Comparison of ENCODE assay signal across 8 cellular contexts in genomic region chr2:157874997-157875719, GRCh38. TPM values are rescaled to one million over a fixed set of nuclear protein-coding genes. Genes with fewer than 3 reads are reported as not detected.
DNase-seq lines count a peak whose midpoint lies in the region; ATAC-seq, FAIRE-seq and TF ChIP-seq lines count a peak whose summit lies in the region.

No MANE protein-coding gene starts in this region.

- DNase-seq in A549 (ENCODE audit: low read depth in 1 of 2, low spot score in 1 of 2) (peak in 1 of 2 experiments; percentile 14), SJSA1 (ENCODE audit: low read depth in 1 of 2, low spot score in 2 of 2) (peak; percentile 46 to 59)
- no peak for DNase-seq in central memory CD8-positive, alpha-beta T cell (ENCODE audit: low spot score in 2 of 2)

- peaks cover 5% of the 10 kb centered on the region for H3K36me3 Mint-ChIP-seq in central memory CD8-positive, alpha-beta T cell (ENCODE audit: insufficient read depth)
- no peaks in the 10 kb centered on the region for H3K36me3 Mint-ChIP-seq in stimulated activated memory B cell treated with anti-CD40 and anti-IgM and Interleukin-4, amounts not matched to agents 10 μg/mL and 1 μg/mL and 100 μg/mL, for 72 hours

- peak overlapping the region; percentile 98 for H3K4me3 ChIP-seq in A549
- peak overlapping the region; percentile 33 for H3K4me3 ChIP-seq in GM12875 (ENCODE audit: low read depth, low read length)
- H3K4me3 ChIP-seq in SJSA1, result peak overlapping the region; percentile 62

- CTCF ChIA-PET in A549 (lab: Yijun Ruan, JAX), result interaction anchor here (1.0 to 2.4 kb wide), 5 partner anchors 20 to 98 kb away, joined by 4 to 20 read pairs (median 10); no protein-coding TSS in a partner anchor

- TF ChIP-seq EP300 in A549 (IDR thresholded peaks at IDR 0.05), result no peak

- no peak for TF ChIP-seq RAD21 in A549 (conservative IDR thresholded peaks at IDR 0.05 in 1 of 2, IDR thresholded peaks at IDR 0.05 in 1 of 2)

- H3K4me1 ChIP-seq in A549, result peaks cover 25% of the 10 kb centered on the region
- peaks cover 33% of the 10 kb centered on the region for H3K4me1 ChIP-seq in SJSA1 (replicated peaks)

- 8% methylated on average over 16 of the region's 25 CpGs for WGBS in A549 (ENCODE audit: missing lambda C conversion rate)

- H3K4me2 ChIP-seq in A549, result peak overlapping the region; percentile 99

- peaks cover 47% of the 10 kb centered on the region for H3K4me1 Mint-ChIP-seq in central memory CD8-positive, alpha-beta T cell
- peaks cover 37% of the 10 kb centered on the region for H3K4me1 Mint-ChIP-seq in stimulated activated memory B cell treated with anti-CD40 and anti-IgM and Interleukin-4, amounts not matched to agents 10 μg/mL and 1 μg/mL and 100 μg/mL, for 72 hours

- no peaks in the 10 kb centered on the region for H3K9me3 ChIP-seq in A549
- no peaks in the 10 kb centered on the region for H3K9me3 ChIP-seq in SJSA1 (replicated peaks)

- peak overlapping the region; percentile 74 for H3K27ac Mint-ChIP-seq in central memory CD8-positive, alpha-beta T cell (ENCODE audit: low read depth)
- peak overlapping the region; percentile 78 for H3K27ac Mint-ChIP-seq in stimulated activated memory B cell treated with anti-CD40 and anti-IgM and Interleukin-4, amounts not matched to agents 10 μg/mL and 1 μg/mL and 100 μg/mL, for 72 hours

- FAIRE-seq in A549 (lab: Jason Lieb, UNC), result no peak

- TF ChIP-seq POLR2A in A549 (IDR thresholded peaks at IDR 0.05; ENCODE audit: low read length), result no peak

- POLR2A ChIA-PET in A549 (lab: Yijun Ruan, JAX), result interaction anchor here (0.6 to 1.6 kb wide), 7 partner anchors 20 to 598 kb away, joined by 3 to 7 read pairs (median 4); no protein-coding TSS in a partner anchor

- no peaks in the 10 kb centered on the region for H3K36me3 ChIP-seq in SJSA1

- H3K27ac ChIP-seq in A549, result peak overlapping the region; percentile 97 to 98
- H3K27ac ChIP-seq in SJSA1, result no peak overlapping the region; the same call in 1 of the 2 replicates
- peak overlapping the region; percentile 83 for H3K27ac ChIP-seq in layer of hippocampus (ENCODE audit: low read depth, low read length)

- no peaks in the 10 kb centered on the region for H3K27me3 ChIP-seq in SJSA1 (replicated peaks)
- H3K27me3 ChIP-seq in layer of hippocampus (ENCODE audit: control insufficient read depth, insufficient read depth, low read length), result no peaks in the 10 kb centered on the region

- TF ChIP-seq CTCF in A549 (IDR thresholded peaks at IDR 0.05) (no peak), GM12875 (IDR thresholded peaks at IDR 0.05; ENCODE audit: borderline replicate concordance, insufficient read depth, low read depth, low read length) (no peak)

- H3K27me3 Mint-ChIP-seq in central memory CD8-positive, alpha-beta T cell, result no peaks in the 10 kb centered on the region
- no peaks in the 10 kb centered on the region for H3K27me3 Mint-ChIP-seq in stimulated activated memory B cell treated with anti-CD40 and anti-IgM and Interleukin-4, amounts not matched to agents 10 μg/mL and 1 μg/mL and 100 μg/mL, for 72 hours

- ATAC-seq in A549, result peak in 1 of 2 experiments; percentile 8; a peak in 3 of 6 replicates
- no peak for ATAC-seq in central memory CD8-positive, alpha-beta T cell (replicated peaks; ENCODE audit: extremely low read depth, poor library complexity, severe bottlenecking)
- ATAC-seq in stimulated activated memory B cell treated with anti-CD40 and anti-IgM and Interleukin-4, amounts not matched to agents 10 μg/mL and 1 μg/mL and 100 μg/mL, for 72 hours, result no peak
- no peak for ATAC-seq in GM18867 (IDR thresholded peaks at IDR 0.05; ENCODE audit: unreplicated experiment)
- no peak for ATAC-seq in HG02798 (IDR thresholded peaks at IDR 0.05; ENCODE audit: poor library complexity, unreplicated experiment)

- no peaks in the 10 kb centered on the region for H3K9me3 Mint-ChIP-seq in central memory CD8-positive, alpha-beta T cell
- H3K9me3 Mint-ChIP-seq in stimulated activated memory B cell treated with anti-CD40 and anti-IgM and Interleukin-4, amounts not matched to agents 10 μg/mL and 1 μg/mL and 100 μg/mL, for 72 hours, result no peaks in the 10 kb centered on the region

- H3K4me3 Mint-ChIP-seq in central memory CD8-positive, alpha-beta T cell, result peak overlapping the region; percentile 87
- H3K4me3 Mint-ChIP-seq in stimulated activated memory B cell treated with anti-CD40 and anti-IgM and Interleukin-4, amounts not matched to agents 10 μg/mL and 1 μg/mL and 100 μg/mL, for 72 hours, result peak overlapping the region; percentile 87

TF ChIP-seq in A549, 52 proteins besides CTCF, POLR2A, EP300 and RAD21:
- TF ChIP-seq HOXB13 (CRISPR knock-in tag; IDR thresholded peaks at IDR 0.05; ENCODE audit: low read depth), result no peak
- TF ChIP-seq HOXA7 (CRISPR knock-in tag; IDR thresholded peaks at IDR 0.05), result no peak

RNA-seq across cellular contexts. Expression of gene ACVR1, which starts 1.0 kb away (rescaled TPM):
- polyA plus RNA-seq in A549 (2011; rRNA removed) (21.6 and 33.6 TPM in 2 replicates), A549 (2017; fragmentation: RNase III; extraction: RNeasy Plus Mini Kit Qiagen cat#74134 plus additional on column Dnase treatment) (14.0 to 16.5 TPM (median 14.6 TPM) in 3 replicates)
- polyA plus RNA-seq in A549 (2012; cell fraction: cytosol; rRNA removed), result 10.9 and 12.0 TPM in 2 replicates
- 12.6 and 13.9 TPM in 2 replicates for polyA plus RNA-seq in A549 (2012; cell fraction: nucleus; rRNA removed)
- polyA minus RNA-seq in A549 (2011; rRNA and poly(A)+ RNA removed), result 22.5 and 23.0 TPM in 2 replicates
- total RNA-seq in SJSA1 (2014; rRNA removed; shearing (Covaris generic)), result 12.2 and 16.6 TPM in 2 replicates

Comparison
In these comparisons a context has a peak if more than half of its experiments do, and no peak if none do; other contexts are left out.
1. DNase-seq: peak in SJSA1 (2 of 2); none in central memory CD8-positive, alpha-beta T cell (0 of 2).
2. H3K4me3 ChIP-seq: peak in every context shown above with its lines; median percentile 98 in A549; 62 in SJSA1; 33 in GM12875.